ENCODE assay signal across 31 cellular contexts in the genomic region with DNA sequence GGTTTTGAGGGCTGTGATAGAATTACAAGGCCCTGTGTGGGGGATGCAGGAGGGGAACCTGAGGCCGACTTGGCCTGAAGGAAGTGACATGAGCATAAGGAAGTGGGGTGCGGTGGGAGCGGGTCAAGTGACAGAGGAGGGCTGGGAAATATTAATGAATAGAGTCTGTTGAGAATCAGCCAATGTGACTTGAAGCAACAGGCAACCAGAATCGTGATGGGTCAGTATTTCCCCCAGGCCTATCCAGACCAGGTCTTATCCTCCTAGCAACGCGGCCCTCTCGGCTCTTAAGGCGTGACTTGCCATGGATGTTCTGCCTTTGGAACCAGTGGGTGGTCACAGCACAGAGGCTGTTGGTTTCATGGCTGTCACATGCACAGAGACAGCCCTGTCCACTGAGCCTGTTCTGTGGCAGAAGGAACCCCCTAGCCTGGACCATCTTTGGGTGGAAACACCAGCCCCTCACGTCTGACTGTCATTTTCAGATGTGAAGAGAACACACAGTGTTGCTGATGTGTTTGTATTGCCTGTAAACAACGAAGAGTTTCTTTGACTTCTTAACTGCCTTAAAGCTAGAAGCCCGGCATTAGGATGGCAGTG.
"Had no signal": no experiment of that assay in that cellular context is flagged by ENCODE, and none has a peak within 500 bp of the region (broad histone marks: within the 10 kb centered on the region; RNA-seq: fewer than 3 reads in every experiment).

No MANE protein-coding gene starts in this region.

- H3K4me3 Mint-ChIP-seq: immature natural killer cell; mesothelial cell of epicardium; naive B cell; natural killer cell; nephron progenitor cell; neural progenitor cell; stimulated activated memory B cell treated with anti-CD40 and anti-IgM and Interleukin-4, amounts not matched to agents 10 μg/mL and 1 μg/mL and 100 μg/mL, for 72 hours; stimulated activated naive CD8-positive, alpha-beta T cell treated with anti-CD3 and anti-CD28 coated beads, Interleukin-15, amount 100 ng/mL, for 72 hours had no signal

- H3K4me3 ChIP-seq: heart left ventricle, left ventricle myocardium inferior, lung, neural progenitor cell, pancreas, psoas muscle, right atrium auricular region, right lobe of liver, smooth muscle cell, suprapubic skin, thoracic aorta, tibial artery, uterus had no signal

- H3K27ac ChIP-seq: heart left ventricle, left ventricle myocardium inferior, neural progenitor cell, neutrophil, pancreas, psoas muscle, right atrium auricular region, right lobe of liver, suprapubic skin, thoracic aorta, tibial artery, uterus had no signal

- H3K36me3 ChIP-seq: heart left ventricle, left ventricle myocardium inferior, neural progenitor cell, neutrophil, pancreas, right atrium auricular region, right lobe of liver, suprapubic skin, thoracic aorta, tibial artery, uterus had no signal

- H3K27ac Mint-ChIP-seq: immature natural killer cell; mesothelial cell of epicardium; naive B cell; natural killer cell; nephron progenitor cell; neural progenitor cell; stimulated activated memory B cell treated with anti-CD40 and anti-IgM and Interleukin-4, amounts not matched to agents 10 μg/mL and 1 μg/mL and 100 μg/mL, for 72 hours had no signal

- H3K4me1 Mint-ChIP-seq: immature natural killer cell; naive B cell; natural killer cell; stimulated activated memory B cell treated with anti-CD40 and anti-IgM and Interleukin-4, amounts not matched to agents 10 μg/mL and 1 μg/mL and 100 μg/mL, for 72 hours; stimulated activated naive CD8-positive, alpha-beta T cell treated with anti-CD3 and anti-CD28 coated beads, Interleukin-15, amount 100 ng/mL, for 72 hours had no signal

- H3K27me3 ChIP-seq: heart left ventricle, neural progenitor cell, pancreas, right atrium auricular region, right lobe of liver, uterus had no signal

- H3K9me3 ChIP-seq: heart left ventricle, left ventricle myocardium inferior, neutrophil, pancreas, psoas muscle, right atrium auricular region, right lobe of liver, suprapubic skin, thoracic aorta, tibial artery, uterus had no signal

- H3K9me3 Mint-ChIP-seq: immature natural killer cell; mesothelial cell of epicardium; naive B cell; natural killer cell; nephron progenitor cell; neural progenitor cell; stimulated activated memory B cell treated with anti-CD40 and anti-IgM and Interleukin-4, amounts not matched to agents 10 μg/mL and 1 μg/mL and 100 μg/mL, for 72 hours; stimulated activated naive CD8-positive, alpha-beta T cell treated with anti-CD3 and anti-CD28 coated beads, Interleukin-15, amount 100 ng/mL, for 72 hours had no signal

- H3K4me1 ChIP-seq: heart left ventricle, left ventricle myocardium inferior, pancreas, psoas muscle, right atrium auricular region, right lobe of liver, suprapubic skin, tibial artery, uterus had no signal

- H3K36me3 Mint-ChIP-seq: immature natural killer cell; mesothelial cell of epicardium; naive B cell; natural killer cell; neural progenitor cell; stimulated activated memory B cell treated with anti-CD40 and anti-IgM and Interleukin-4, amounts not matched to agents 10 μg/mL and 1 μg/mL and 100 μg/mL, for 72 hours had no signal

- DNase-seq: heart left ventricle; hypothalamus; immature natural killer cell; left ventricle myocardium inferior; mesendoderm; naive B cell; natural killer cell; nephron progenitor cell; occipital lobe; pancreas; posterior cingulate gyrus; psoas muscle; right lobe of liver; stimulated activated CD4-positive, alpha-beta T cell treated with anti-CD3 and anti-CD28 coated beads, Interleukin-1b, Interleukin-23, amount 100 ng/mL, for 48 hours; stimulated activated CD4-positive, alpha-beta T cell treated with anti-CD3 and anti-CD28 coated beads, Interleukin-2, amount 100 ng/mL, for 48 hours; stimulated activated CD4-positive, alpha-beta T cell treated with anti-CD3 and anti-CD28 coated beads, Interleukin-4, amount 100 ng/mL, for 4 hours; stimulated activated CD8-positive, alpha-beta memory T cell treated with anti-CD3 and anti-CD28 coated beads, Interleukin-4, amount 100 ng/mL, for 48 hours; stimulated activated naive CD4-positive, alpha-beta T cell treated with Interleukin-2 at 50 U/mL for 16 hours; stimulated activated naive CD8-positive, alpha-beta T cell treated with anti-CD3 and anti-CD28 coated beads, Interleukin-15, amount 100 ng/mL, for 72 hours; tibial artery; trophoblast cell; uterus had no signal

- H3K27me3 Mint-ChIP-seq: stimulated activated memory B cell treated with anti-CD40 and anti-IgM and Interleukin-4, amounts not matched to agents 10 μg/mL and 1 μg/mL and 100 μg/mL, for 72 hours had no signal
